8 cellular contexts compared by ENCODE assay signal in genomic region chr9:128276008-128276573, GRCh38. TPM values are rescaled to one million over a fixed set of nuclear protein-coding genes. Genes with fewer than 3 reads are reported as not detected.
DNase-seq lines count a peak whose midpoint lies in the region; ATAC-seq lines count a peak whose summit lies in the region.

Gene SWI5 (plus strand): TSS chr9:128276276.

- no peaks in the 10 kb centered on the region for H3K9me3 Mint-ChIP-seq in IgD-negative memory B cell

- H3K27me3 Mint-ChIP-seq in IgD-negative memory B cell = no peaks in the 10 kb centered on the region

- ATAC-seq in GM21576 (IDR thresholded peaks at IDR 0.05; ENCODE audit: unreplicated experiment) = peak; percentile 94

- peak within 1 kb of the TSS; percentile 89 to 99 (median 97) for H3K27ac Mint-ChIP-seq in IgD-negative memory B cell

- H3K36me3 Mint-ChIP-seq in IgD-negative memory B cell = peaks cover 5% of the 10 kb centered on the region

- peaks cover 26% of the 10 kb centered on the region for H3K4me1 ChIP-seq in mononuclear cell (ENCODE audit: insufficient read depth, low read length)

- H3K4me3 ChIP-seq in mononuclear cell (ENCODE audit: low read length) = peak within 1 kb of the TSS; percentile 71

- peak within 1 kb of the TSS; percentile 89 to 98 (median 96) for H3K4me3 Mint-ChIP-seq in IgD-negative memory B cell

- DNase-seq in DMS153 (lab: John Stamatoyannopoulos, UW) (peak; percentile 97), OCI-M1 (lab: John Stamatoyannopoulos, UW) (peak; percentile 99), activated T-cell treated with anti-CD3 and anti-CD28 coated beads for 24 hours (ENCODE audit: low read depth) (peak; percentile 100), epidermal melanocyte (ENCODE audit: insufficient read length, low spot score) (peak; percentile 94)
- DNase-seq in stimulated activated CD8-positive, alpha-beta memory T cell treated with anti-CD3 and anti-CD28 coated beads, Interleukin-2, amount 100 ng/mL, for 48 hours (ENCODE audit: low read depth in 2 of 2) = peak; percentile 100

- H3K27me3 ChIP-seq in mononuclear cell (ENCODE audit: insufficient read depth, low read length) = no peaks in the 10 kb centered on the region

- peaks cover 12 to 18% (median 17%) of the 10 kb centered on the region in 3 donors for H3K4me1 Mint-ChIP-seq in IgD-negative memory B cell

- H3K9me3 ChIP-seq in mononuclear cell (ENCODE audit: low read depth, low read length) = no peaks in the 10 kb centered on the region

RNA-seq across cellular contexts. Expression of gene SWI5, which starts in this region (rescaled TPM):
- polyA plus RNA-seq in IgD-negative memory B cell = 25.4 TPM
- 5.8 TPM for total RNA-seq in mononuclear cell

Comparison
In these comparisons a context has a peak if more than half of its experiments do, and no peak if none do; other contexts are left out.
1. Peak in every context shown above with its lines: DNase-seq, ATAC-seq and H3K4me3 ChIP-seq.